Comparison of ENCODE assay signal across 16 cellular contexts in genomic region chr4:168677063-168677462, GRCh38.
A peak's percentile ranks its signal among the peaks of the same experiment; 100 is the strongest.
DNase-seq lines count a peak whose midpoint lies in the region; TF ChIP-seq lines count a peak whose summit lies in the region.
"Had no signal": no experiment of that assay in that cellular context is flagged by ENCODE, and none has a peak within 500 bp of the region (broad histone marks: within the 10 kb centered on the region; RNA-seq: fewer than 3 reads in every experiment).

No MANE protein-coding gene starts in this region.

- H3K36me3 Mint-ChIP-seq in osteocyte (ENCODE audit: unreplicated experiment) = peaks cover 25% of the 10 kb centered on the region
- no peaks in the 10 kb centered on the region for H3K36me3 Mint-ChIP-seq in activated naive CD4-positive, alpha-beta T cell treated with anti-CD3 and anti-CD28 coated beads, Interleukin-2, amount 10 ng/mL, durations not matched to agents 7 days and 5 days
- H3K36me3 Mint-ChIP-seq: natural killer cell treated with Interleukin-12 subunit alpha and Interleukin-12 subunit beta and Interleukin-15 and Interleukin-18, amount 100 ng/mL, for 72 hours had no signal

- H3K9me3 Mint-ChIP-seq in osteocyte (ENCODE audit: unreplicated experiment) = no peaks in the 10 kb centered on the region
- H3K9me3 Mint-ChIP-seq in activated naive CD4-positive, alpha-beta T cell treated with anti-CD3 and anti-CD28 coated beads, Interleukin-2, amount 10 ng/mL, durations not matched to agents 7 days and 5 days = no peaks in the 10 kb centered on the region
- H3K9me3 Mint-ChIP-seq: activated CD4-positive, alpha-beta memory T cell treated with anti-CD3 and anti-CD28 coated beads, Interleukin-2, amount 10 ng/mL, durations not matched to agents 7 days and 5 days; natural killer cell treated with Interleukin-12 subunit alpha and Interleukin-12 subunit beta and Interleukin-15 and Interleukin-18, amount 100 ng/mL, for 72 hours; stimulated activated naive CD8-positive, alpha-beta T cell treated with anti-CD3 and anti-CD28 coated beads, Interleukin-15, amount 100 ng/mL, for 72 hours had no signal

- DNase-seq in ELF-1 (ENCODE audit: low read depth, low spot score) (peak; percentile 19), NCI-H187 (lab: John Stamatoyannopoulos, UW) (peak; percentile 29 to 63), NCI-H510A (lab: John Stamatoyannopoulos, UW) (peak; percentile 38), osteocyte (ENCODE audit: extremely low spot score, unreplicated experiment) (no peak), NOMO-1 treated with DMSO at 0.1 percent for 48 hours (lab: John Stamatoyannopoulos, UW; ENCODE audit: unreplicated experiment) (no peak), SIG-M5 treated with dmso at 0.1 percent for 504 hours (lab: John Stamatoyannopoulos, UW; ENCODE audit: unreplicated experiment) (no peak)
- no peak for DNase-seq in activated naive CD4-positive, alpha-beta T cell treated with anti-CD3 and anti-CD28 coated beads, Interleukin-2, amount 10 ng/mL, durations not matched to agents 7 days and 5 days
- DNase-seq: activated CD4-positive, alpha-beta memory T cell treated with anti-CD3 and anti-CD28 coated beads, Interleukin-2, amount 10 ng/mL, durations not matched to agents 7 days and 5 days; heart left ventricle; left lung; stimulated activated CD4-positive, alpha-beta T cell treated with anti-CD3 and anti-CD28 coated beads, Interleukin-2, amount 100 ng/mL, for 48 hours; stimulated activated naive CD8-positive, alpha-beta T cell treated with anti-CD3 and anti-CD28 coated beads, Interleukin-15, amount 100 ng/mL, for 72 hours; transverse colon had no signal

- no peak overlapping the region for H3K4me3 Mint-ChIP-seq in osteocyte (ENCODE audit: unreplicated experiment)
- H3K4me3 Mint-ChIP-seq in activated naive CD4-positive, alpha-beta T cell treated with anti-CD3 and anti-CD28 coated beads, Interleukin-2, amount 10 ng/mL, durations not matched to agents 7 days and 5 days = no peak overlapping the region
- H3K4me3 Mint-ChIP-seq: activated CD4-positive, alpha-beta memory T cell treated with anti-CD3 and anti-CD28 coated beads, Interleukin-2, amount 10 ng/mL, durations not matched to agents 7 days and 5 days; B cell; natural killer cell treated with Interleukin-12 subunit alpha and Interleukin-12 subunit beta and Interleukin-15 and Interleukin-18, amount 100 ng/mL, for 72 hours; stimulated activated naive CD8-positive, alpha-beta T cell treated with anti-CD3 and anti-CD28 coated beads, Interleukin-15, amount 100 ng/mL, for 72 hours had no signal

- H3K4me1 Mint-ChIP-seq in osteocyte (ENCODE audit: unreplicated experiment) = peaks cover 43% of the 10 kb centered on the region
- no peaks in the 10 kb centered on the region for H3K4me1 Mint-ChIP-seq in activated naive CD4-positive, alpha-beta T cell treated with anti-CD3 and anti-CD28 coated beads, Interleukin-2, amount 10 ng/mL, durations not matched to agents 7 days and 5 days
- H3K4me1 Mint-ChIP-seq: activated CD4-positive, alpha-beta memory T cell treated with anti-CD3 and anti-CD28 coated beads, Interleukin-2, amount 10 ng/mL, durations not matched to agents 7 days and 5 days; B cell; stimulated activated naive CD8-positive, alpha-beta T cell treated with anti-CD3 and anti-CD28 coated beads, Interleukin-15, amount 100 ng/mL, for 72 hours had no signal

- peak overlapping the region; percentile 83 for H3K27ac Mint-ChIP-seq in osteocyte (ENCODE audit: unreplicated experiment)
- no peak overlapping the region for H3K27ac Mint-ChIP-seq in activated naive CD4-positive, alpha-beta T cell treated with anti-CD3 and anti-CD28 coated beads, Interleukin-2, amount 10 ng/mL, durations not matched to agents 7 days and 5 days
- H3K27ac Mint-ChIP-seq: activated CD4-positive, alpha-beta memory T cell treated with anti-CD3 and anti-CD28 coated beads, Interleukin-2, amount 10 ng/mL, durations not matched to agents 7 days and 5 days; B cell; natural killer cell treated with Interleukin-12 subunit alpha and Interleukin-12 subunit beta and Interleukin-15 and Interleukin-18, amount 100 ng/mL, for 72 hours; progenitor cell of endocrine pancreas had no signal

- H3K27me3 Mint-ChIP-seq in osteocyte (ENCODE audit: unreplicated experiment) = no peaks in the 10 kb centered on the region
- no peaks in the 10 kb centered on the region for H3K27me3 Mint-ChIP-seq in activated naive CD4-positive, alpha-beta T cell treated with anti-CD3 and anti-CD28 coated beads, Interleukin-2, amount 10 ng/mL, durations not matched to agents 7 days and 5 days
- H3K27me3 Mint-ChIP-seq: activated CD4-positive, alpha-beta memory T cell treated with anti-CD3 and anti-CD28 coated beads, Interleukin-2, amount 10 ng/mL, durations not matched to agents 7 days and 5 days; progenitor cell of endocrine pancreas had no signal

- TF ChIP-seq CTCF in osteocyte (IDR thresholded peaks at IDR 0.05) = no peak

- CTCF ChIA-PET in activated naive CD4-positive, alpha-beta T cell treated with anti-CD3 and anti-CD28 coated beads, Interleukin-2, amount 10 ng/mL, durations not matched to agents 7 days and 5 days (lab: Charles Lee) = no interaction called here

Comparison
In these comparisons a context has a peak if more than half of its experiments do, and no peak if none do; other contexts are left out.
1. DNase-seq: peak in ELF-1 (single experiment), NCI-H187 (2 of 2) and NCI-H510A (single experiment); none in osteocyte (single experiment), NOMO-1 treated with DMSO at 0.1 percent for 48 hours (single experiment), SIG-M5 treated with dmso at 0.1 percent for 504 hours (single experiment) and activated naive CD4-positive, alpha-beta T cell treated with anti-CD3 and anti-CD28 coated beads, Interleukin-2, amount 10 ng/mL, durations not matched to agents 7 days and 5 days (single experiment).